ENCODE assay signal across 1 cellular context in the genomic region with DNA sequence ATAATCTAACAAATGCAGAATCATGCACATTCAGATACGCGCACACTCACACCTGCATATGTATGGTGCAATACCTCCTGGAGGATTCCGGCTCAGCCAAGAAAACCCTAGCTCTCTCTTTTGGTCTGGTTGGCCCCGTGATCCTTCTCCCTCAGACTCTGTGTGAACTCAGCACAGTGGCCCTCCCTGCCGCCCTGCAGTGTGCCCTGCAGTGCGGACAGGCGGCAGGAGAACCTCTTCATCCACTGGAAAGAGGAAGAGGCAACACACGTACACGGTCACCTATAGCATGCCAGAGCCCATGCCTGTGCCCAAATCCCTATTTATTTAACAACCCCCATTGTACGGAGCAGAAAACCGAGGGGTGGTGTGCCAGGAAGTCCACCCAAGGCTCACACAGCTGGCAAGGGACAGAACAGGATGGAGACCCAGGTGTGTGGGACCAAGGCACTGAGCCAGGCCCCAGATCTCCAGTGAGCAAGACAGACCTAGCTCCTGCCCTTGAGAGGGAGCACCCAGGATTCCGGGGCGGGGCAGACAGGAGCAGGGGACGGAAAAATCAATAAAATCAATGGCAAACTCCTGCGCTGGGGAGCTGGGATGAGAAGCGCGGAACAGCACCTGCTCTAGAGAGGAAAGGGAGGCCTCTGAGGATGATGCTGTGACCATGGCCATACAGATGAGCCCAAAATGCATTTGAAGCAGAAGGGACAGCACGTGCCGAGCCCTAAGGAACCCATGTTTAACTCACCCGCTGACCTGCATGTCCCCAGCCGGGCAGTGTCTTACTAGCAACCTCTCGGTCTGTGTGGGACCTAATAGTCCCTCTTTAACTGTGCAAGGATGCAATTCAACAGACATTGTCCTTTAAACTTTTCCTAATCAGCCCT.
TF ChIP-seq lines count a peak whose summit lies in the region.

No MANE protein-coding gene starts in this region.

TF ChIP-seq in HepG2, 621 proteins besides CTCF, POLR2A, EP300 and RAD21 (continued from another document):
- TF ChIP-seq ATF3 (CRISPR knock-in tag; IDR thresholded peaks at IDR 0.05) (no peak), ZNF264 (CRISPR knock-in tag; IDR thresholded peaks at IDR 0.05) (no peak)
